7 cellular contexts compared by ENCODE assay signal in genomic region chr5:134227259-134227658, GRCh38. TPM values are rescaled to one million over a fixed set of nuclear protein-coding genes. Genes with fewer than 3 reads are reported as not detected.
A peak's percentile ranks its signal among the peaks of the same experiment; 100 is the strongest.
DNase-seq lines count a peak whose midpoint lies in the region; ATAC-seq, FAIRE-seq and TF ChIP-seq lines count a peak whose summit lies in the region.

No MANE protein-coding gene starts in this region.

- no peak for TF ChIP-seq CTCF in HepG2 (CRISPR knock-in tag; IDR thresholded peaks at IDR 0.05)

- DNase-seq in HEK293T (ENCODE audit: extremely low spot score) (peak; percentile 9), NCI-H774 (lab: John Stamatoyannopoulos, UW) (peak; percentile 4), caudate nucleus (lab: John Stamatoyannopoulos, UW) (peak in 40 of 61 donors; percentile 5 to 84 (median 28)), HepG2 (ENCODE audit: low spot score) (peak; percentile 25), A172 (ENCODE audit: low spot score) (no peak), NCI-H1694 (lab: John Stamatoyannopoulos, UW) (no peak)

- no peak for TF ChIP-seq RAD21 in HepG2 (CRISPR knock-in tag; IDR thresholded peaks at IDR 0.05)

- WGBS in HepG2 (ENCODE audit: low lambda C conversion rate): 0% methylated on average over 2 of the region's 5 CpGs

- H4K20me1 ChIP-seq in HepG2 (ENCODE audit: insufficient read depth, low read length): peaks cover 31% of the 10 kb centered on the region

- H3K27ac ChIP-seq in caudate nucleus (ENCODE audit: low read depth, low read length) (peak overlapping the region; percentile 97), HepG2 (ENCODE audit: extremely low read length, insufficient read depth, low read length) (peak overlapping the region; percentile 97), subcutaneous abdominal adipose tissue (ENCODE audit: low read depth, low read length) (no peak overlapping the region)

- TF ChIP-seq POLR2A in HepG2 (IDR thresholded peaks at IDR 0.05; ENCODE audit: insufficient read depth in 1 of 2, low read depth in 2 of 2, low read length in 2 of 2): no peak; a peak in 1 of 4 replicates

- peaks cover 36% of the 10 kb centered on the region for H3K4me1 ChIP-seq in HepG2 (ENCODE audit: insufficient read depth, low read length)
- peaks cover 2 to 43% (median 40%) of the 10 kb centered on the region in 5 donors for H3K4me1 ChIP-seq in subcutaneous abdominal adipose tissue (ENCODE audit: control insufficient read depth in 5 of 5, insufficient read depth in 5 of 5, low read length in 5 of 5)

- H3K36me3 ChIP-seq in HepG2 (replicated peaks in 1 of 2; ENCODE audit: control insufficient read depth in 1 of 2, insufficient read depth in 2 of 2, low read length in 2 of 2): no peaks in the 10 kb centered on the region
- H3K36me3 ChIP-seq in subcutaneous abdominal adipose tissue (ENCODE audit: control insufficient read depth in 5 of 5, insufficient read depth in 5 of 5, low read length in 5 of 5): no peaks in the 10 kb centered on the region

- peak; percentile 8 for FAIRE-seq in HepG2 (lab: Jason Lieb, UNC)

- ATAC-seq in HepG2: peak; percentile 58

- no TSS peak for BruUV-seq in HepG2 (replicated peaks; lab: Mats Ljungman, UMichigan)

- no peak overlapping the region for H2AFZ ChIP-seq in HepG2 (ENCODE audit: low read length)

- POLR2A ChIA-PET in HEK293T (lab: Yijun Ruan, JAX) (interaction anchor here (1.1 to 3.7 kb wide), 6 partner anchors 9 to 50 kb away, joined by 4 to 62 read pairs (median 12); no protein-coding TSS in a partner anchor), HepG2 (lab: Yijun Ruan, JAX) (interaction anchor here (0.7 to 3.3 kb wide), 9 partner anchors 9 to 209 kb away, joined by 3 to 59 read pairs (median 9); partner anchors contain the start of gene SKP1)

- H3K79me2 ChIP-seq in HepG2 (ENCODE audit: insufficient read depth, low read length): peaks cover 35% of the 10 kb centered on the region

- CTCF ChIA-PET in HEK293T (lab: Yijun Ruan, JAX) (interaction anchor here (0.6 kb wide), 1 partner anchor 16 kb away, joined by 4 read pairs; no protein-coding TSS in a partner anchor), HepG2 (lab: Yijun Ruan, JAX; ENCODE audit: low intra/inter-chr PET ratio, low total read pairs) (no interaction called here)

- intact Hi-C loops in HepG2 (cut with micrococcal nuclease; ENCODE audit: unreplicated experiment): loop anchor here (1.0 to 5.0 kb wide), 3 partner anchors 14 to 62 kb away; partner anchors contain the start of gene SKP1

- H3K9me3 ChIP-seq in HepG2 (ENCODE audit: low read length): no peaks in the 10 kb centered on the region
- no peaks in the 10 kb centered on the region for H3K9me3 ChIP-seq in subcutaneous abdominal adipose tissue (ENCODE audit: control insufficient read depth in 5 of 5, low read length in 5 of 5)

- peak overlapping the region; percentile 85 for H3K4me2 ChIP-seq in HepG2 (ENCODE audit: low read depth, low read length)

- H3K27me3 ChIP-seq in HepG2 (ENCODE audit: control insufficient read depth in 1 of 2, insufficient read depth in 2 of 2, low read length in 2 of 2) (no peaks in the 10 kb centered on the region; a peak in 1 of 5 replicates), subcutaneous abdominal adipose tissue (ENCODE audit: control insufficient read depth in 5 of 5, insufficient read depth in 4 of 5, low read length in 5 of 5) (no peaks in the 10 kb centered on the region)

- H3K9ac ChIP-seq in HepG2 (ENCODE audit: insufficient read depth, low read depth, low read length): peak overlapping the region; percentile 99
- H3K9ac ChIP-seq in subcutaneous abdominal adipose tissue (ENCODE audit: low read length in 5 of 5): peak overlapping the region in 2 of 5 donors; percentile 100

- H3K4me3 ChIP-seq in HepG2 (replicated peaks in 1 of 3; ENCODE audit: insufficient read depth in 1 of 3, low read depth in 2 of 3, low read length in 3 of 3) (peak overlapping the region; percentile 88 to 98 (median 93)), subcutaneous abdominal adipose tissue (ENCODE audit: low read depth in 1 of 5, low read length in 5 of 5) (peak overlapping the region in 4 of 5 donors; percentile 67 to 99 (median 93))

- TF ChIP-seq EP300 in HepG2 (IDR thresholded peaks at IDR 0.05; ENCODE audit: low read depth in 2 of 2, low read length in 2 of 2): no peak
- TF ChIP-seq EP300 in HepG2 (CRISPR knock-in tag; IDR thresholded peaks at IDR 0.05; ENCODE audit: borderline replicate concordance): no peak

- in situ Hi-C loops in HepG2 (cut with HindIII; ENCODE audit: extremely low pct_ligation_motif_present, low pct_unique_long_range_greater_than_20kb): loop anchor here (5.0 kb wide), 2 partner anchors 50 to 60 kb away; partner anchors contain the start of gene SKP1

TF ChIP-seq in HEK293T, 16 proteins besides CTCF, POLR2A, EP300 and RAD21 (continues in another document):
- TF ChIP-seq L3MBTL2 (conservative IDR thresholded peaks at IDR 0.05): no peak
- TF ChIP-seq, protein P1, sequence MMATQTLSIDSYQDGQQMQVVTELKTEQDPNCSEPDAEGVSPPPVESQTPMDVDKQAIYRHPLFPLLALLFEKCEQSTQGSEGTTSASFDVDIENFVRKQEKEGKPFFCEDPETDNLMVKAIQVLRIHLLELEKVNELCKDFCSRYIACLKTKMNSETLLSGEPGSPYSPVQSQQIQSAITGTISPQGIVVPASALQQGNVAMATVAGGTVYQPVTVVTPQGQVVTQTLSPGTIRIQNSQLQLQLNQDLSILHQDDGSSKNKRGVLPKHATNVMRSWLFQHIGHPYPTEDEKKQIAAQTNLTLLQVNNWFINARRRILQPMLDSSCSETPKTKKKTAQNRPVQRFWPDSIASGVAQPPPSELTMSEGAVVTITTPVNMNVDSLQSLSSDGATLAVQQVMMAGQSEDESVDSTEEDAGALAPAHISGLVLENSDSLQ (IDR thresholded peaks at IDR 0.05): no peak

TF ChIP-seq in HepG2, 621 proteins besides CTCF, POLR2A, EP300 and RAD21:
- TF ChIP-seq RBAK (CRISPR knock-in tag; IDR thresholded peaks at IDR 0.05): no peak
- 0 out of 2 replicates have a peak, but pooled peaks have one; percentile 11 for TF ChIP-seq RCOR2 (CRISPR knock-in tag; IDR thresholded peaks at IDR 0.05)
- no peak for TF ChIP-seq ZNF44 (CRISPR knock-in tag; IDR thresholded peaks at IDR 0.05)
- 0 out of 2 replicates have a peak, but pooled peaks have one; percentile 22 for TF ChIP-seq ZNF619 (CRISPR knock-in tag; IDR thresholded peaks at IDR 0.05)
- TF ChIP-seq ZNF253 (CRISPR knock-in tag; IDR thresholded peaks at IDR 0.05; ENCODE audit: borderline replicate concordance): 0 out of 2 replicates have a peak, but pooled peaks have one; percentile 6

RNA-seq across cellular contexts. Expression of gene PPP2CA, which starts 1.4 kb away (rescaled TPM):
- 171 and 233 TPM in 2 replicates for total RNA-seq in HepG2 (2016; rRNA removed; fragmentation: Illumina TruSeq; extraction: Trizol)
- 21.6 and 28.6 TPM in 2 replicates for total RNA-seq in HepG2 (2016; cell fraction: cytosol; rRNA removed; fragmentation: Illumina TruSeq; extraction: Trizol; ENCODE audit: low read depth)
- 162 and 226 TPM in 2 replicates for total RNA-seq in HepG2 (2016; cell fraction: insoluble cytoplasmic fraction; rRNA removed; fragmentation: Illumina TruSeq; extraction: Trizol)
- total RNA-seq in HepG2 (2016; cell fraction: membrane; rRNA removed; fragmentation: Illumina TruSeq; extraction: Trizol): 47.0 and 51.3 TPM in 2 replicates
- 47.7 and 59.2 TPM in 2 replicates for total RNA-seq in HepG2 (2016; cell fraction: nucleus; rRNA removed; fragmentation: Illumina TruSeq; extraction: Trizol)
- polyA plus RNA-seq in HepG2 (2011; rRNA removed): 58.8 and 82.4 TPM in 2 replicates
- 55.3 and 74.3 TPM in 2 replicates for polyA plus RNA-seq in HepG2 (2011; cell fraction: cytosol; rRNA removed)
- polyA plus RNA-seq in HepG2 (2011; cell fraction: nucleus; rRNA removed): 25.5 and 29.5 TPM in 2 replicates
- 83.8 and 93.7 TPM in 2 replicates for polyA plus RNA-seq in HepG2 (2012)
- polyA plus RNA-seq in HepG2 (2016; cell fraction: cytosol; fragmentation: Illumina TruSeq; extraction: Trizol; ENCODE audit: low read depth): 12.3 and 12.6 TPM in 2 replicates
- 264 and 283 TPM in 2 replicates for polyA plus RNA-seq in HepG2 (2016; cell fraction: insoluble cytoplasmic fraction; fragmentation: Illumina TruSeq; extraction: Trizol; ENCODE audit: low read depth)
- polyA plus RNA-seq in HepG2 (2016; cell fraction: membrane; fragmentation: Illumina TruSeq; extraction: Trizol; ENCODE audit: low read depth): 21.0 and 27.2 TPM in 2 replicates
- polyA plus RNA-seq in HepG2 (2016; cell fraction: nucleus; fragmentation: Illumina TruSeq; extraction: Trizol; ENCODE audit: insufficient read depth, low read depth): 87.6 and 93.0 TPM in 2 replicates
- polyA minus RNA-seq in HepG2 (2011; rRNA and poly(A)+ RNA removed; ENCODE audit: low replicate concordance): 21.1 and 47.5 TPM in 2 replicates
- 77.8 and 82.7 TPM in 2 replicates for polyA minus RNA-seq in HepG2 (2011; cell fraction: cytosol; rRNA and poly(A)+ RNA removed)
- polyA minus RNA-seq in HepG2 (2011; cell fraction: nucleus; rRNA and poly(A)+ RNA removed): 39.3 and 42.2 TPM in 2 replicates
- total RNA-seq in A172 (2014; rRNA removed; shearing (Covaris generic)): 306 and 365 TPM in 2 replicates

RNA-seq across cellular contexts. Expression of gene SKP1, which starts 50.5 kb away (rescaled TPM):
- 340 and 507 TPM in 2 replicates for total RNA-seq in HepG2 (2016; rRNA removed; fragmentation: Illumina TruSeq; extraction: Trizol)
- 137 and 143 TPM in 2 replicates for total RNA-seq in HepG2 (2016; cell fraction: cytosol; rRNA removed; fragmentation: Illumina TruSeq; extraction: Trizol; ENCODE audit: low read depth)
- total RNA-seq in HepG2 (2016; cell fraction: insoluble cytoplasmic fraction; rRNA removed; fragmentation: Illumina TruSeq; extraction: Trizol): 343 and 521 TPM in 2 replicates
- total RNA-seq in HepG2 (2016; cell fraction: membrane; rRNA removed; fragmentation: Illumina TruSeq; extraction: Trizol): 93.7 and 100 TPM in 2 replicates
- total RNA-seq in HepG2 (2016; cell fraction: nucleus; rRNA removed; fragmentation: Illumina TruSeq; extraction: Trizol): 151 and 157 TPM in 2 replicates
- 93.6 and 134 TPM in 2 replicates for polyA plus RNA-seq in HepG2 (2011; rRNA removed)
- 88.5 and 154 TPM in 2 replicates for polyA plus RNA-seq in HepG2 (2011; cell fraction: cytosol; rRNA removed)
- polyA plus RNA-seq in HepG2 (2011; cell fraction: nucleus; rRNA removed): 34.1 and 52.2 TPM in 2 replicates
- polyA plus RNA-seq in HepG2 (2012): 309 and 384 TPM in 2 replicates
- 114 and 131 TPM in 2 replicates for polyA plus RNA-seq in HepG2 (2016; cell fraction: cytosol; fragmentation: Illumina TruSeq; extraction: Trizol; ENCODE audit: low read depth)
- 701 and 780 TPM in 2 replicates for polyA plus RNA-seq in HepG2 (2016; cell fraction: insoluble cytoplasmic fraction; fragmentation: Illumina TruSeq; extraction: Trizol; ENCODE audit: low read depth)
- 95.3 and 99.7 TPM in 2 replicates for polyA plus RNA-seq in HepG2 (2016; cell fraction: membrane; fragmentation: Illumina TruSeq; extraction: Trizol; ENCODE audit: low read depth)
- polyA plus RNA-seq in HepG2 (2016; cell fraction: nucleus; fragmentation: Illumina TruSeq; extraction: Trizol; ENCODE audit: insufficient read depth, low read depth): 220 and 238 TPM in 2 replicates
- polyA minus RNA-seq in HepG2 (2011; rRNA and poly(A)+ RNA removed; ENCODE audit: low replicate concordance): 30.3 and 67.0 TPM in 2 replicates
- polyA minus RNA-seq in HepG2 (2011; cell fraction: cytosol; rRNA and poly(A)+ RNA removed): 87.3 and 99.7 TPM in 2 replicates
- polyA minus RNA-seq in HepG2 (2011; cell fraction: nucleus; rRNA and poly(A)+ RNA removed): 122 and 128 TPM in 2 replicates
- total RNA-seq in A172 (2014; rRNA removed; shearing (Covaris generic)): 590 and 596 TPM in 2 replicates

Comparison
In these comparisons a context has a peak if more than half of its experiments do, and no peak if none do; other contexts are left out.
1. DNase-seq: peak in HEK293T (single experiment), NCI-H774 (single experiment), caudate nucleus (40 of 61) and HepG2 (single experiment); none in A172 (single experiment) and NCI-H1694 (single experiment).